Comparison of ENCODE assay signal across 27 cellular contexts in genomic region chr5:155738616-155739015, GRCh38.
"Had no signal": no experiment of that assay in that cellular context is flagged by ENCODE, and none has a peak within 500 bp of the region (broad histone marks: within the 10 kb centered on the region; RNA-seq: fewer than 3 reads in every experiment).

No MANE protein-coding gene starts in this region.

- H3K9me3 Mint-ChIP-seq: dendritic cell treated with granulocyte-macrophage colony-stimulating factor and Interleukin-4, amounts not matched to agents 40 ng/mL and 50 ng/mL, for 4 days; effector memory CD8-positive, alpha-beta T cell; endodermal cell had no signal

- H3K27ac Mint-ChIP-seq: dendritic cell treated with granulocyte-macrophage colony-stimulating factor and Interleukin-4, amounts not matched to agents 40 ng/mL and 50 ng/mL, for 4 days; effector memory CD8-positive, alpha-beta T cell; endodermal cell; mesothelial cell of epicardium had no signal

- H3K4me3 ChIP-seq: colonic mucosa, esophagus squamous epithelium, gastrocnemius medialis, heart right ventricle, left lung, lower lobe of right lung, mucosa of descending colon had no signal

- H3K4me1 ChIP-seq: colonic mucosa, esophagus squamous epithelium, left lung, lower lobe of right lung had no signal

- H3K36me3 ChIP-seq: colonic mucosa, esophagus squamous epithelium, gastrocnemius medialis, heart right ventricle, left lung, lower lobe of right lung had no signal

- ATAC-seq: effector memory CD8-positive, alpha-beta T cell; esophagus mucosa; gastrocnemius medialis; left cardiac atrium; left lung; left ventricle myocardium superior; lower lobe of right lung; mucosa of descending colon had no signal

- H3K36me3 Mint-ChIP-seq: mesothelial cell of epicardium had no signal

- H3K4me3 Mint-ChIP-seq: dendritic cell treated with granulocyte-macrophage colony-stimulating factor and Interleukin-4, amounts not matched to agents 40 ng/mL and 50 ng/mL, for 4 days; effector memory CD8-positive, alpha-beta T cell; endodermal cell; mesothelial cell of epicardium had no signal

- H3K27me3 ChIP-seq: colonic mucosa, gastrocnemius medialis, heart right ventricle, left lung had no signal

- FAIRE-seq: endometrium, islet of Langerhans, keratinocyte had no signal

- H3K4me1 Mint-ChIP-seq: mesothelial cell of epicardium had no signal

- H3K27me3 Mint-ChIP-seq: dendritic cell treated with granulocyte-macrophage colony-stimulating factor and Interleukin-4, amounts not matched to agents 40 ng/mL and 50 ng/mL, for 4 days had no signal

- DNase-seq: colonic mucosa; cortex of kidney; effector CD8-positive, alpha-beta T cell; effector memory CD8-positive, alpha-beta T cell; endodermal cell; erythroblast; esophagus squamous epithelium; foreskin fibroblast; foreskin melanocyte; gastrocnemius medialis; glutamatergic neuron; head of caudate nucleus; heart right ventricle; hippocampal formation; left cardiac atrium; left lung; left ventricle myocardium superior; lower lobe of right lung; mesenchymal stem cell; mucosa of descending colon had no signal

- H3K9me3 ChIP-seq: colonic mucosa, esophagus squamous epithelium, gastrocnemius medialis, heart right ventricle, left lung, lower lobe of right lung, mucosa of descending colon had no signal

- H3K27ac ChIP-seq: colonic mucosa, epithelial cell of prostate, esophagus squamous epithelium, gastrocnemius medialis, heart right ventricle, left lung, lower lobe of right lung had no signal
